In the genomic region with DNA sequence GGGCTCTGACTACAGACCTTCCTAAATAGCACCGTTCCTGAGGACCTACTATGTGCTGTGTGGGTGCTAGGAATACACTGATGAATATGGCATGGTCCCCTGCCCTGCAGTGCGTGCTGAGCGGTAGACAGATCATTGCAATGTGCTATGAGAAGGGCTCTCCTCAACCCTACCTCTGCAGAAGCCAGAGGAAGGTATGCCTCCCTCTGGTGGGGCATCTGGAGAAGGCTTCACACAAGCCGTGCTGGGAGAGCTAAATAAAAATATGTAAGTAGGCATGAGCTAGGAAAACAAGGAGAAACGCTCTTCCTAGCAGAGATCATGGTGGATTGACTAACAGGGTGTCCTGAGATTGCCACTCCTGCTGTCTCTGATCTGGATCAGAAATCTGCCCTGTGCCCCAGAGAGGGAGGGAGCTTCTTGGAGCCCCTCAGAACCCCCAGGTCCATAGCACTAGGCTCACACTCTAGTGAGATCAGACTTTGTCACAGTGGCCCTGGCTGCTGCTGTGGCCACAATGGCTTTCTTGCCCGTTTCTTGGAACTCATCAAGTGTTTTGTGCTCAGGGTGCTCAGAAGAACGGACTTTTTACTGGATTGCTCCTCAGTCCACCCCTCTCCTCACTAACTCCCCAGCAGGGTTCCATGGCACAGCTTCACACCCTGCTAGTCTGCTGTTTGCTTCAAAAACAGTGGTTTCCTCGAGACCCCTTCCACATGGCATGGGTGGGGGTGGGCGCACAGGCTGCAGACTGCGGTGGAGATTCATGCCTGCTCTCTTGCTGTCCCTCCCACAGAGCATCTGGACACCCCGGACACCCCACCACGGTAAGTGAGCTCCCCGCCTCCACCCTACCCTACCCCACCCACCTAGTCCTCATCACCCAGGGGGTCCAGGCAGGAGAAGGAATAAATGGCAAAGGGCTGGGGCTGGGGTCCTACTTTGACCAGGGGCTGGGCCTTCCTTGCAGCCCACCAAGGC, we compare ENCODE assay signal across 7 cellular contexts.
DNase-seq lines count a peak whose midpoint lies in the region; ATAC-seq lines count a peak whose summit lies in the region.

No MANE protein-coding gene starts in this region.

- DNase-seq in EL (peak; percentile 77), OCI-M1 (lab: John Stamatoyannopoulos, UW) (peak; percentile 77), ecto neural progenitor cell (ENCODE audit: low spot score) (peak; percentile 48)
- no peak for DNase-seq in activated CD8-positive, alpha-beta memory T cell treated with anti-CD3 and anti-CD28 coated beads, Interleukin-2, amount 50 U/mL, for 4 hours

- H3K4me1 ChIP-seq in mucosa of stomach (ENCODE audit: control insufficient read depth, insufficient read depth, low read length), result peaks cover 41% of the 10 kb centered on the region

- peak; percentile 52 for ATAC-seq in HG02938 (IDR thresholded peaks at IDR 0.05; ENCODE audit: unreplicated experiment)
- ATAC-seq in GM19452 (IDR thresholded peaks at IDR 0.05; ENCODE audit: unreplicated experiment), result no peak

- peak overlapping the region; percentile 1 for H3K4me3 ChIP-seq in mucosa of stomach (ENCODE audit: low read length)

- no peak overlapping the region for H3K9ac ChIP-seq in mucosa of stomach (ENCODE audit: low read length)

- H3K36me3 ChIP-seq in mucosa of stomach (ENCODE audit: control insufficient read depth, insufficient read depth, low read length), result no peaks in the 10 kb centered on the region

- H3K27me3 ChIP-seq in mucosa of stomach (ENCODE audit: control insufficient read depth, insufficient read depth, low read length), result peaks cover 14% of the 10 kb centered on the region

- no peaks in the 10 kb centered on the region for H3K9me3 ChIP-seq in mucosa of stomach (ENCODE audit: control insufficient read depth, low read length)
